Comparison of ENCODE assay signal across 19 cellular contexts in the genomic region with DNA sequence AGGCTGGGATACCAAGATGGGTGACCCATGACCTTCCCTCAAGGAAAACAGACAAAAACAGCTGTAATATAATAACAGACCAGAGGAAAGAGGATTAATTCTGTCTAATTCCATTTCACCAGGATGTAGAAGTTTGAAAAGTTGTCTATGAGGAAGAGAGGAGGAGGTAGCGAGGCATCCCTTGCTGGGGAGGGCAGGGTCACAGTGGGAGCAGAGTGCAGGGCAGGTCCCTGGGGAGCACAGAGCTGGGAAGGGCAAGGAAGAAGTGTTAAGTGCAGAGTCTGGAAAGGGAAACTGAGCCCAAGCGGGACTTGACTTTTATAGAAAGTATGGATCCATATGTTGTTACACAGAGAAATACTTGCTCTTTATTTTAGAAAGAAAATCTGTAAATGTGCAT.
DNase-seq lines count a peak whose midpoint lies in the region; ATAC-seq, FAIRE-seq and TF ChIP-seq lines count a peak whose summit lies in the region.
"Had no signal": no experiment of that assay in that cellular context is flagged by ENCODE, and none has a peak within 500 bp of the region (broad histone marks: within the 10 kb centered on the region; RNA-seq: fewer than 3 reads in every experiment).

No MANE protein-coding gene starts in this region.

- FAIRE-seq in frontal cortex (lab: Jason Lieb, UNC), result no peak
- FAIRE-seq: A549, G401.6, GM12891, HTR-8/SVneo had no signal

- H3K36me3 Mint-ChIP-seq in activated CD4-positive, alpha-beta T cell treated with anti-CD3 and anti-CD28 coated beads, Interleukin-2, amount 10 ng/mL, durations not matched to agents 24 days and 14 days (ENCODE audit: low read depth), result no peaks in the 10 kb centered on the region
- no peaks in the 10 kb centered on the region for H3K36me3 Mint-ChIP-seq in glutamatergic neuron (ENCODE audit: unreplicated experiment)
- no peaks in the 10 kb centered on the region for H3K36me3 Mint-ChIP-seq in osteocyte (ENCODE audit: unreplicated experiment)
- H3K36me3 Mint-ChIP-seq: CD8-positive, alpha-beta T cell had no signal

- peaks cover 4% of the 10 kb centered on the region for H3K4me1 Mint-ChIP-seq in activated CD4-positive, alpha-beta T cell treated with anti-CD3 and anti-CD28 coated beads, Interleukin-2, amount 10 ng/mL, durations not matched to agents 24 days and 14 days
- peaks cover 10% of the 10 kb centered on the region for H3K4me1 Mint-ChIP-seq in glutamatergic neuron (ENCODE audit: low read depth, unreplicated experiment)
- peaks cover 35% of the 10 kb centered on the region for H3K4me1 Mint-ChIP-seq in osteocyte (ENCODE audit: unreplicated experiment)

- H3K27ac Mint-ChIP-seq in activated CD4-positive, alpha-beta T cell treated with anti-CD3 and anti-CD28 coated beads, Interleukin-2, amount 10 ng/mL, durations not matched to agents 24 days and 14 days, result no peak overlapping the region
- H3K27ac Mint-ChIP-seq in glutamatergic neuron (ENCODE audit: unreplicated experiment) (no peak overlapping the region), osteocyte (ENCODE audit: unreplicated experiment) (peak overlapping the region; percentile 0)
- H3K27ac Mint-ChIP-seq: B cell; CD8-positive, alpha-beta T cell had no signal

- peak; percentile 45 for DNase-seq in activated CD4-positive, alpha-beta T cell treated with anti-CD3 and anti-CD28 coated beads, Interleukin-2, amount 10 ng/mL, durations not matched to agents 24 days and 14 days
- DNase-seq in activated CD4-positive, alpha-beta T cell treated with anti-CD3 and anti-CD28 coated beads, Interleukin-2, amount 50 U/mL, for 4 hours, result no peak
- DNase-seq in glutamatergic neuron (peak; percentile 40), osteocyte (ENCODE audit: extremely low spot score, unreplicated experiment) (no peak), AG08395 (ENCODE audit: low spot score) (no peak), frontal cortex (ENCODE audit: low spot score in 2 of 2) (no peak)
- DNase-seq: Calu3; CD8-positive, alpha-beta T cell; DMS53; GOT3; H7; IMR-90 had no signal

- TF ChIP-seq CTCF in glutamatergic neuron (IDR thresholded peaks at IDR 0.05; ENCODE audit: partially characterized antibody, unreplicated experiment) (no peak), osteocyte (IDR thresholded peaks at IDR 0.05) (no peak)

- no peaks in the 10 kb centered on the region for H3K27me3 Mint-ChIP-seq in activated CD4-positive, alpha-beta T cell treated with anti-CD3 and anti-CD28 coated beads, Interleukin-2, amount 10 ng/mL, durations not matched to agents 24 days and 14 days
- H3K27me3 Mint-ChIP-seq in glutamatergic neuron (ENCODE audit: unreplicated experiment) (peaks cover 4% of the 10 kb centered on the region), osteocyte (ENCODE audit: unreplicated experiment) (no peaks in the 10 kb centered on the region)
- H3K27me3 Mint-ChIP-seq: B cell had no signal

- H3K4me3 Mint-ChIP-seq in activated CD4-positive, alpha-beta T cell treated with anti-CD3 and anti-CD28 coated beads, Interleukin-2, amount 10 ng/mL, durations not matched to agents 24 days and 14 days, result no peak overlapping the region
- H3K4me3 Mint-ChIP-seq in glutamatergic neuron (ENCODE audit: unreplicated experiment), result no peak overlapping the region
- no peak overlapping the region for H3K4me3 Mint-ChIP-seq in osteocyte (ENCODE audit: unreplicated experiment)
- H3K4me3 Mint-ChIP-seq: B cell; CD8-positive, alpha-beta T cell had no signal

- intact Hi-C loops in activated CD4-positive, alpha-beta T cell treated with anti-CD3 and anti-CD28 coated beads, Interleukin-2, amount 10 ng/mL, durations not matched to agents 24 days and 14 days (cut with micrococcal nuclease), result no loop called here

- no peak for ATAC-seq in GM21528 (IDR thresholded peaks at IDR 0.05; ENCODE audit: low FRiP score, unreplicated experiment)
- ATAC-seq: A549; CD8-positive, alpha-beta T cell; HCT116 had no signal

- no peaks in the 10 kb centered on the region for H3K9me3 Mint-ChIP-seq in activated CD4-positive, alpha-beta T cell treated with anti-CD3 and anti-CD28 coated beads, Interleukin-2, amount 10 ng/mL, durations not matched to agents 24 days and 14 days
- no peaks in the 10 kb centered on the region for H3K9me3 Mint-ChIP-seq in glutamatergic neuron (ENCODE audit: unreplicated experiment)
- no peaks in the 10 kb centered on the region for H3K9me3 Mint-ChIP-seq in osteocyte (ENCODE audit: unreplicated experiment)
- H3K9me3 Mint-ChIP-seq: CD8-positive, alpha-beta T cell had no signal

Comparison
In these comparisons a context has a peak if more than half of its experiments do, and no peak if none do; other contexts are left out.
1. DNase-seq: peak in activated CD4-positive, alpha-beta T cell treated with anti-CD3 and anti-CD28 coated beads, Interleukin-2, amount 10 ng/mL, durations not matched to agents 24 days and 14 days (single experiment) and glutamatergic neuron (single experiment); none in activated CD4-positive, alpha-beta T cell treated with anti-CD3 and anti-CD28 coated beads, Interleukin-2, amount 50 U/mL, for 4 hours (0 of 2), osteocyte (single experiment), AG08395 (single experiment) and frontal cortex (0 of 2).